In the genomic region with DNA sequence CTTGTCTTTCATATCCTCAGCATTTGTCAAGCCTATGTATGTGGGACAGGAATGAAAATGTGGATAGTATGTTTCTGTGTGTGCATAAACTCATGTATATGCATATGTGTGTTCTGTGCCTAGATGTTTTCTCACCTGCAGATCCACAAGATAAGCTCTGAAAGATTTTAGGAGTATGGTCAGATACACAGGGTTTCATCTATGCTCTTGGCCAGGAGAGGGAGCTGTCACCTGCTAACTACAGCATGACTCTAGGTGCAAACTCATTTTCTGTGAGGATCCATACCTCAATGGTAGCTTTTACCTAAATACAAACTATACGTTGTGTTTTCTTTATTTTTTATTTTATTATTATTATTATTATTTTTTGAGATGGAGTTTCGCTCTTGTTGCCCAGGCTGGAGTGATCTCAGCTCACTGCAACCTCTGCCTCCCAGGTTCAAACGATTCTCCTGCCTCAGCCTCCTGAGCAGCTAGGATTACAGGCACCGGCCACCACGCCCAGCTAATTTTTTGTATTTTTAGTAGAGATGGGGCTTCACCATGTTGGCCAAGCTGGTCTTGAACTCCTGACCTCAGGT, we compare ENCODE assay signal across 8 cellular contexts. TPM values are rescaled to one million over a fixed set of nuclear protein-coding genes. Genes with fewer than 3 reads are reported as not detected.
DNase-seq lines count a peak whose midpoint lies in the region; ATAC-seq, FAIRE-seq and TF ChIP-seq lines count a peak whose summit lies in the region.
"Not testable (repeated sequence)": the region's sequence is repeated elsewhere in the genome, so short reads cannot be mapped to it uniquely, and the experiment has no call there.

No MANE protein-coding gene starts in this region.

- ATAC-seq in HG03159 (IDR thresholded peaks at IDR 0.05; ENCODE audit: unreplicated experiment) (peak; percentile 89), left colon (peak; percentile 78)

- H3K9me3 Mint-ChIP-seq in activated CD4-positive, alpha-beta T cell treated with anti-CD3 and anti-CD28 coated beads, Interleukin-2, amount 10 ng/mL, durations not matched to agents 7 days and 5 days; chondrocyte (ENCODE audit: low read depth): not testable (repeated sequence)

- intact Hi-C loops in left colon (cut with DNase I, micrococcal nuclease) = loop anchor here in 1 of 2 donors (5.0 kb wide), 1 partner anchor 75 kb away; no protein-coding TSS in a partner anchor

- DNase-seq in Ammon's horn (ENCODE audit: low spot score) (peak; percentile 56), GM19239 (ENCODE audit: insufficient read length, low spot score) (peak; percentile 4), NCI-H69 (lab: John Stamatoyannopoulos, UW) (peak; percentile 79), left colon (peak; percentile 32 to 71)
- DNase-seq in activated CD4-positive, alpha-beta T cell treated with anti-CD3 and anti-CD28 coated beads, Interleukin-2, amount 10 ng/mL, durations not matched to agents 7 days and 5 days = peak; percentile 72
- not testable (repeated sequence) for DNase-seq in chondrocyte (ENCODE audit: low spot score)
- DNase-seq in stimulated activated CD4-positive, alpha-beta T cell treated with anti-CD3 and anti-CD28 coated beads, Interleukin-4, amount 100 ng/mL, for 1 hour = peak; percentile 55

- not testable (repeated sequence) for H3K27me3 Mint-ChIP-seq in activated CD4-positive, alpha-beta T cell treated with anti-CD3 and anti-CD28 coated beads, Interleukin-2, amount 10 ng/mL, durations not matched to agents 7 days and 5 days; chondrocyte (ENCODE audit: low read depth)

- peak; percentile 88 for TF ChIP-seq CTCF in chondrocyte (IDR thresholded peaks at IDR 0.05)

- H3K27ac Mint-ChIP-seq in activated CD4-positive, alpha-beta T cell treated with anti-CD3 and anti-CD28 coated beads, Interleukin-2, amount 10 ng/mL, durations not matched to agents 7 days and 5 days; chondrocyte (ENCODE audit: unreplicated experiment): not testable (repeated sequence)

- H3K4me3 Mint-ChIP-seq in activated CD4-positive, alpha-beta T cell treated with anti-CD3 and anti-CD28 coated beads, Interleukin-2, amount 10 ng/mL, durations not matched to agents 7 days and 5 days; chondrocyte (ENCODE audit: unreplicated experiment): not testable (repeated sequence)

- POLR2A ChIA-PET in activated CD4-positive, alpha-beta T cell treated with anti-CD3 and anti-CD28 coated beads, Interleukin-2, amount 10 ng/mL, durations not matched to agents 7 days and 5 days (lab: Charles Lee) = interaction anchor here (0.7 to 1.0 kb wide), 2 partner anchors 48 to 75 kb away, joined by 3 to 6 read pairs; no protein-coding TSS in a partner anchor

- not testable (repeated sequence) for H3K36me3 Mint-ChIP-seq in activated CD4-positive, alpha-beta T cell treated with anti-CD3 and anti-CD28 coated beads, Interleukin-2, amount 10 ng/mL, durations not matched to agents 7 days and 5 days (ENCODE audit: low read depth); chondrocyte (ENCODE audit: low read depth)

- CTCF ChIA-PET in activated CD4-positive, alpha-beta T cell treated with anti-CD3 and anti-CD28 coated beads, Interleukin-2, amount 10 ng/mL, durations not matched to agents 7 days and 5 days (lab: Charles Lee) = interaction anchor here (0.6 to 2.4 kb wide), 10 partner anchors 10 to 1469 kb away, joined by 3 to 15 read pairs (median 6); no protein-coding TSS in a partner anchor

- H3K4me1 Mint-ChIP-seq in activated CD4-positive, alpha-beta T cell treated with anti-CD3 and anti-CD28 coated beads, Interleukin-2, amount 10 ng/mL, durations not matched to agents 7 days and 5 days; chondrocyte (ENCODE audit: low read depth): not testable (repeated sequence)

- FAIRE-seq in GM19239 (lab: Jason Lieb, UNC) = peak; percentile 79

RNA-seq across cellular contexts. Expression of a gene that starts 44.1 kb away (rescaled TPM):
- total RNA-seq in activated CD4-positive, alpha-beta T cell treated with anti-CD3 and anti-CD28 coated beads, Interleukin-2, amount 10 ng/mL, durations not matched to agents 7 days and 5 days = 100 to 1,000 TPM; 106 to 116 TPM
- total RNA-seq in chondrocyte (294 to 376 TPM (median 369 TPM) in 3 replicates), left colon (10 to 100 TPM; 21.8 to 34.1 TPM)
